Comparison of ENCODE assay signal across 3 cellular contexts in the genomic region with DNA sequence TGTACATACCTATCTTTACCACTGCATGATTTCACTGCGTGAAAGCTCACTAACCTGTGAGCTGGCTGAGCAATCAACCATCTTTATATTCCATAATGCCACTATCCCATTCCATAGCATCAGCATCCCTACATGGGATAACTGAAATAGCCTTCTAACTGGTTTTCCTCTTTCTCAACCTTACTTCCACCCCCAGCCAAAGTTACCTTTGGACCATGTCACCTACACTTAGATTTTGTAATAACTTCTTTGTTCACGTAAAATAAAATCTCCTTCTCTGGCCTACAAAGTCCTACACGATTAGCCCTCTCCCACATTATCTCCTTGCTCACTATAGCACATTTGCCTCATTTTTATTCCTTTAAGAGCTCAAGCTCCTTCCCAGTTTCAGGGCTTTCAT.
TF ChIP-seq lines count a peak whose summit lies in the region.

No MANE protein-coding gene starts in this region.

TF ChIP-seq in SK-N-SH, 30 proteins besides CTCF, POLR2A, EP300 and RAD21:
- TF ChIP-seq, protein P1, sequence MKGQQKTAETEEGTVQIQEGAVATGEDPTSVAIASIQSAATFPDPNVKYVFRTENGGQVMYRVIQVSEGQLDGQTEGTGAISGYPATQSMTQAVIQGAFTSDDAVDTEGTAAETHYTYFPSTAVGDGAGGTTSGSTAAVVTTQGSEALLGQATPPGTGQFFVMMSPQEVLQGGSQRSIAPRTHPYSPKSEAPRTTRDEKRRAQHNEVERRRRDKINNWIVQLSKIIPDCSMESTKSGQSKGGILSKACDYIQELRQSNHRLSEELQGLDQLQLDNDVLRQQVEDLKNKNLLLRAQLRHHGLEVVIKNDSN (IDR thresholded peaks at IDR 0.05; ENCODE audit: borderline replicate concordance, low read depth) = no peak
- TF ChIP-seq JUND (IDR thresholded peaks at IDR 0.05) = no peak

TF ChIP-seq in SK-N-SH treated with all-trans-retinoic acid at 6 μM for 48 hours, 23 proteins besides CTCF, POLR2A, EP300 and RAD21:
- TF ChIP-seq, protein P2, sequence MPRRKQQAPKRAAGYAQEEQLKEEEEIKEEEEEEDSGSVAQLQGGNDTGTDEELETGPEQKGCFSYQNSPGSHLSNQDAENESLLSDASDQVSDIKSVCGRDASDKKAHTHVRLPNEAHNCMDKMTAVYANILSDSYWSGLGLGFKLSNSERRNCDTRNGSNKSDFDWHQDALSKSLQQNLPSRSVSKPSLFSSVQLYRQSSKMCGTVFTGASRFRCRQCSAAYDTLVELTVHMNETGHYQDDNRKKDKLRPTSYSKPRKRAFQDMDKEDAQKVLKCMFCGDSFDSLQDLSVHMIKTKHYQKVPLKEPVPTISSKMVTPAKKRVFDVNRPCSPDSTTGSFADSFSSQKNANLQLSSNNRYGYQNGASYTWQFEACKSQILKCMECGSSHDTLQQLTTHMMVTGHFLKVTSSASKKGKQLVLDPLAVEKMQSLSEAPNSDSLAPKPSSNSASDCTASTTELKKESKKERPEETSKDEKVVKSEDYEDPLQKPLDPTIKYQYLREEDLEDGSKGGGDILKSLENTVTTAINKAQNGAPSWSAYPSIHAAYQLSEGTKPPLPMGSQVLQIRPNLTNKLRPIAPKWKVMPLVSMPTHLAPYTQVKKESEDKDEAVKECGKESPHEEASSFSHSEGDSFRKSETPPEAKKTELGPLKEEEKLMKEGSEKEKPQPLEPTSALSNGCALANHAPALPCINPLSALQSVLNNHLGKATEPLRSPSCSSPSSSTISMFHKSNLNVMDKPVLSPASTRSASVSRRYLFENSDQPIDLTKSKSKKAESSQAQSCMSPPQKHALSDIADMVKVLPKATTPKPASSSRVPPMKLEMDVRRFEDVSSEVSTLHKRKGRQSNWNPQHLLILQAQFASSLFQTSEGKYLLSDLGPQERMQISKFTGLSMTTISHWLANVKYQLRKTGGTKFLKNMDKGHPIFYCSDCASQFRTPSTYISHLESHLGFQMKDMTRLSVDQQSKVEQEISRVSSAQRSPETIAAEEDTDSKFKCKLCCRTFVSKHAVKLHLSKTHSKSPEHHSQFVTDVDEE (CRISPR knock-in tag; IDR thresholded peaks at IDR 0.05) = no peak
- TF ChIP-seq, protein P3, sequence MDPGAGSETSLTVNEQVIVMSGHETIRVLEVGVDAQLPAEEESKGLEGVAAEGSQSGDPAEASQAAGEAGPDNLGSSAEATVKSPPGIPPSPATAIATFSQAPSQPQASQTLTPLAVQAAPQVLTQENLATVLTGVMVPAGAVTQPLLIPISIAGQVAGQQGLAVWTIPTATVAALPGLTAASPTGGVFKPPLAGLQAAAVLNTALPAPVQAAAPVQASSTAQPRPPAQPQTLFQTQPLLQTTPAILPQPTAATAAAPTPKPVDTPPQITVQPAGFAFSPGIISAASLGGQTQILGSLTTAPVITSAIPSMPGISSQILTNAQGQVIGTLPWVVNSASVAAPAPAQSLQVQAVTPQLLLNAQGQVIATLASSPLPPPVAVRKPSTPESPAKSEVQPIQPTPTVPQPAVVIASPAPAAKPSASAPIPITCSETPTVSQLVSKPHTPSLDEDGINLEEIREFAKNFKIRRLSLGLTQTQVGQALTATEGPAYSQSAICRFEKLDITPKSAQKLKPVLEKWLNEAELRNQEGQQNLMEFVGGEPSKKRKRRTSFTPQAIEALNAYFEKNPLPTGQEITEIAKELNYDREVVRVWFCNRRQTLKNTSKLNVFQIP (CRISPR knock-in tag; IDR thresholded peaks at IDR 0.05; ENCODE audit: borderline replicate concordance, low read depth) = no peak
- TF ChIP-seq TCF4 (CRISPR knock-in tag; IDR thresholded peaks at IDR 0.05; ENCODE audit: borderline replicate concordance) = no peak
- no peak for TF ChIP-seq SNAI2 (CRISPR knock-in tag; IDR thresholded peaks at IDR 0.05)
- TF ChIP-seq BACH2 (CRISPR knock-in tag; IDR thresholded peaks at IDR 0.05; ENCODE audit: borderline replicate concordance) = no peak
- no peak for TF ChIP-seq ZNF8 (CRISPR knock-in tag; IDR thresholded peaks at IDR 0.05)
- no peak for TF ChIP-seq ESRRG (CRISPR knock-in tag; IDR thresholded peaks at IDR 0.05)
- no peak for TF ChIP-seq ISL1 (CRISPR knock-in tag; IDR thresholded peaks at IDR 0.05)
- TF ChIP-seq ZFP30 (CRISPR knock-in tag; IDR thresholded peaks at IDR 0.05) = no peak
- TF ChIP-seq ZC3H10 (CRISPR knock-in tag; IDR thresholded peaks at IDR 0.05) = no peak
- TF ChIP-seq, protein P4, sequence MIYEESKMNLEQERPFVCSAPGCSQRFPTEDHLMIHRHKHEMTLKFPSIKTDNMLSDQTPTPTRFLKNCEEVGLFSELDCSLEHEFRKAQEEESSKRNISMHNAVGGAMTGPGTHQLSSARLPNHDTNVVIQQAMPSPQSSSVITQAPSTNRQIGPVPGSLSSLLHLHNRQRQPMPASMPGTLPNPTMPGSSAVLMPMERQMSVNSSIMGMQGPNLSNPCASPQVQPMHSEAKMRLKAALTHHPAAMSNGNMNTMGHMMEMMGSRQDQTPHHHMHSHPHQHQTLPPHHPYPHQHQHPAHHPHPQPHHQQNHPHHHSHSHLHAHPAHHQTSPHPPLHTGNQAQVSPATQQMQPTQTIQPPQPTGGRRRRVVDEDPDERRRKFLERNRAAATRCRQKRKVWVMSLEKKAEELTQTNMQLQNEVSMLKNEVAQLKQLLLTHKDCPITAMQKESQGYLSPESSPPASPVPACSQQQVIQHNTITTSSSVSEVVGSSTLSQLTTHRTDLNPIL (CRISPR knock-in tag; IDR thresholded peaks at IDR 0.05; ENCODE audit: low read depth) = no peak
- TF ChIP-seq GLIS3 (CRISPR knock-in tag; IDR thresholded peaks at IDR 0.05) = no peak
- no peak for TF ChIP-seq ZNF565 (CRISPR knock-in tag; conservative IDR thresholded peaks at IDR 0.05; ENCODE audit: low read depth)

TF ChIP-seq in IMR-90, 13 proteins besides CTCF, POLR2A, EP300 and RAD21:
- TF ChIP-seq, protein P5, sequence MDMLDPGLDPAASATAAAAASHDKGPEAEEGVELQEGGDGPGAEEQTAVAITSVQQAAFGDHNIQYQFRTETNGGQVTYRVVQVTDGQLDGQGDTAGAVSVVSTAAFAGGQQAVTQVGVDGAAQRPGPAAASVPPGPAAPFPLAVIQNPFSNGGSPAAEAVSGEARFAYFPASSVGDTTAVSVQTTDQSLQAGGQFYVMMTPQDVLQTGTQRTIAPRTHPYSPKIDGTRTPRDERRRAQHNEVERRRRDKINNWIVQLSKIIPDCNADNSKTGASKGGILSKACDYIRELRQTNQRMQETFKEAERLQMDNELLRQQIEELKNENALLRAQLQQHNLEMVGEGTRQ (IDR thresholded peaks at IDR 0.05; ENCODE audit: low read depth, low read length) = no peak
- TF ChIP-seq RFX5 (IDR thresholded peaks at IDR 0.05; ENCODE audit: low read depth, low read length) = no peak
- no peak for TF ChIP-seq RCOR1 (IDR thresholded peaks at IDR 0.05; ENCODE audit: insufficient replicate concordance, low read length)
- TF ChIP-seq FOS (IDR thresholded peaks at IDR 0.05; ENCODE audit: low read depth, low read length) = no peak
- no peak for TF ChIP-seq MXI1 (IDR thresholded peaks at IDR 0.05; ENCODE audit: borderline replicate concordance, low read depth, low read length)
- TF ChIP-seq MAFK (IDR thresholded peaks at IDR 0.05; ENCODE audit: low read depth, low read length) = no peak
- TF ChIP-seq SMC3 (IDR thresholded peaks at IDR 0.05; ENCODE audit: low read depth, low read length) = no peak
- TF ChIP-seq BHLHE40 (IDR thresholded peaks at IDR 0.05; ENCODE audit: low read depth, low read length) = no peak
- no peak for TF ChIP-seq CEBPB (IDR thresholded peaks at IDR 0.05; ENCODE audit: low read depth, low read length)
- no peak for TF ChIP-seq MAZ (IDR thresholded peaks at IDR 0.05; ENCODE audit: borderline replicate concordance, low read depth, low read length)
- no peak for TF ChIP-seq NFE2L2 (IDR thresholded peaks at IDR 0.05; ENCODE audit: low read depth, low read length)
- TF ChIP-seq CHD1 (IDR thresholded peaks at IDR 0.05; ENCODE audit: low read depth, low read length) = no peak
- TF ChIP-seq, protein P6, sequence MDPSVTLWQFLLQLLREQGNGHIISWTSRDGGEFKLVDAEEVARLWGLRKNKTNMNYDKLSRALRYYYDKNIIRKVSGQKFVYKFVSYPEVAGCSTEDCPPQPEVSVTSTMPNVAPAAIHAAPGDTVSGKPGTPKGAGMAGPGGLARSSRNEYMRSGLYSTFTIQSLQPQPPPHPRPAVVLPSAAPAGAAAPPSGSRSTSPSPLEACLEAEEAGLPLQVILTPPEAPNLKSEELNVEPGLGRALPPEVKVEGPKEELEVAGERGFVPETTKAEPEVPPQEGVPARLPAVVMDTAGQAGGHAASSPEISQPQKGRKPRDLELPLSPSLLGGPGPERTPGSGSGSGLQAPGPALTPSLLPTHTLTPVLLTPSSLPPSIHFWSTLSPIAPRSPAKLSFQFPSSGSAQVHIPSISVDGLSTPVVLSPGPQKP (IDR thresholded peaks at IDR 0.05; ENCODE audit: borderline replicate concordance, low read depth, low read length) = no peak
TF ChIP-seq in IMR-90: peak in this region for 0.
